ENCODE assay signal across 1 cellular context in the genomic region with DNA sequence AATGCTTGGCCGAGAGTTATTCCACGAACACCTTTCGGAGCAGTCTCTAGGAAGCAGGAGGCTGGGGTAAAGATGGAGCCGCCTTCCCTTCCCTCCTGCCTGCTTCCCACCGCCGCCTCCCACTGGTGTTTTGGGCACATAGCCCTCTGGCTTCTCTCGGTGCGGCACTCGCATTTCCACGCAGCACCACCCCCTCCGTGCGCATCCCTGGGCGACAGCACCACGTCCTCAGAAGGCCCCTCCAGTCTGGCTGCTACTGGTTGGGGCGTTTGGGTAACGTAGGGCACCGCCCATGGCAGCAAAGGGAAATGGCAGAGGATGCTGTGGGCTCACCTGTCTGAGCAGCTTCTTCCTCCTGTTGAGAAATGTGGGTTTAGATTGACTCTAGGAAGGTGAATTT.
TF ChIP-seq lines count a peak whose summit lies in the region.

No MANE protein-coding gene starts in this region.

TF ChIP-seq in HCT116, 20 proteins besides CTCF, POLR2A, EP300 and RAD21:
- TF ChIP-seq CEBPB (IDR thresholded peaks at IDR 0.05; ENCODE audit: low read depth), result no peak
- TF ChIP-seq ELF1 (IDR thresholded peaks at IDR 0.05; ENCODE audit: borderline replicate concordance, low read depth), result no peak
- no peak for TF ChIP-seq TCF7L2 (IDR thresholded peaks at IDR 0.05; ENCODE audit: borderline replicate concordance, extremely low read depth, insufficient read depth, insufficient read length)
- TF ChIP-seq POLR2AphosphoS5 (IDR thresholded peaks at IDR 0.05; ENCODE audit: low read depth, low read length), result no peak
- no peak for TF ChIP-seq REST (IDR thresholded peaks at IDR 0.05; ENCODE audit: low read depth)
- no peak for TF ChIP-seq CBX3 (IDR thresholded peaks at IDR 0.05; ENCODE audit: low read depth)
- TF ChIP-seq MAX (IDR thresholded peaks at IDR 0.05), result no peak
